In genomic region chr16:341974-342336, GRCh38 we compare ENCODE assay signal across 2 cellular contexts. TPM values are rescaled to one million over a fixed set of nuclear protein-coding genes. Genes with fewer than 3 reads are reported as not detected.
"Had no signal": no experiment of that assay in that cellular context is flagged by ENCODE, and none has a peak within 500 bp of the region (broad histone marks: within the 10 kb centered on the region; RNA-seq: fewer than 3 reads in every experiment).

No MANE protein-coding gene starts in this region.

RNA-seq across cellular contexts. Expression of gene PDIA2, which starts 59.0 kb away (rescaled TPM):
- total RNA-seq: breast epithelium, esophagus squamous epithelium had no signal
